In the genomic region with DNA sequence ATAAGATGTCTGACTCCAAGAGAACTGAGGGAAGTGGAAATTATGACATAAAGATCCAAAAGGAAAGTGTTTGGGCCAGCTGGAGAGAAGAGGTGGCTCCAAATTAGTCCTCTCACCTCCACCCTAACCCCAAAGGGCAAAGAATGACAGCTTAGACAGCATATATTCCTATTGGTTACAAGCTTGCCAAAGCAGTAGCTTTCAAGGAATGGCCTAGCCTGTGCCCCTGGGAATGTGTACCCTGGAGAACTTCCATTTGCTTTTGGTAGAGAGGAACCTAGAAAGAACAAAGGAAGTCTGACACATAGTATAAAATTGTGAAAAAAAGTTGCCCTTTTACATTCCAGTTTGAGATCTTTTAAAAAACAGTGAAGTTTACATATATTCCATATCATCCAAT, we compare ENCODE assay signal across 34 cellular contexts. TPM values are rescaled to one million over a fixed set of nuclear protein-coding genes. Genes with fewer than 3 reads are reported as not detected.
"Had no signal": no experiment of that assay in that cellular context is flagged by ENCODE, and none has a peak within 500 bp of the region (broad histone marks: within the 10 kb centered on the region; RNA-seq: fewer than 3 reads in every experiment).

No MANE protein-coding gene starts in this region.

- DNase-seq: Karpas-422, KBM-7, MM.1S, NCI-H1048, NCI-H1092 treated with DMSO at 0.1 percent for 48 hours, NCI-H1105 treated with DMSO at 0.1 percent for 48 hours, NCI-H1417, NCI-H1436, NCI-H146, NCI-H1694, NCI-H187, NCI-H1930, NCI-H2029 treated with DMSO at 0.1 percent for 48 hours, NCI-H2081 treated with DMSO at 0.1 percent for 48 hours, NCI-H2107, NCI-H2171, NCI-H226, NCI-H446 treated with DMSO at 0.1 percent for 48 hours, NCI-H510A, NCI-H524, NCI-H526, NCI-H69, NCI-H748 treated with DMSO at 0.1 percent for 48 hours, NCI-H82, PC-9, SHP77, SIG-M5, SJCRH30 had no signal

- H3K4me3 ChIP-seq: PC-9, SJCRH30, SK-N-MC had no signal

RNA-seq across cellular contexts. Expression of gene NRG3, which starts 11.2 kb away (rescaled TPM):
- total RNA-seq: LHCN-M2, MCF 10A, OCI-LY7, PC-9, Right ventricle myocardium inferior, RPMI7951, SJCRH30 had no signal
